ENCODE assay signal across 11 cellular contexts in the genomic region with DNA sequence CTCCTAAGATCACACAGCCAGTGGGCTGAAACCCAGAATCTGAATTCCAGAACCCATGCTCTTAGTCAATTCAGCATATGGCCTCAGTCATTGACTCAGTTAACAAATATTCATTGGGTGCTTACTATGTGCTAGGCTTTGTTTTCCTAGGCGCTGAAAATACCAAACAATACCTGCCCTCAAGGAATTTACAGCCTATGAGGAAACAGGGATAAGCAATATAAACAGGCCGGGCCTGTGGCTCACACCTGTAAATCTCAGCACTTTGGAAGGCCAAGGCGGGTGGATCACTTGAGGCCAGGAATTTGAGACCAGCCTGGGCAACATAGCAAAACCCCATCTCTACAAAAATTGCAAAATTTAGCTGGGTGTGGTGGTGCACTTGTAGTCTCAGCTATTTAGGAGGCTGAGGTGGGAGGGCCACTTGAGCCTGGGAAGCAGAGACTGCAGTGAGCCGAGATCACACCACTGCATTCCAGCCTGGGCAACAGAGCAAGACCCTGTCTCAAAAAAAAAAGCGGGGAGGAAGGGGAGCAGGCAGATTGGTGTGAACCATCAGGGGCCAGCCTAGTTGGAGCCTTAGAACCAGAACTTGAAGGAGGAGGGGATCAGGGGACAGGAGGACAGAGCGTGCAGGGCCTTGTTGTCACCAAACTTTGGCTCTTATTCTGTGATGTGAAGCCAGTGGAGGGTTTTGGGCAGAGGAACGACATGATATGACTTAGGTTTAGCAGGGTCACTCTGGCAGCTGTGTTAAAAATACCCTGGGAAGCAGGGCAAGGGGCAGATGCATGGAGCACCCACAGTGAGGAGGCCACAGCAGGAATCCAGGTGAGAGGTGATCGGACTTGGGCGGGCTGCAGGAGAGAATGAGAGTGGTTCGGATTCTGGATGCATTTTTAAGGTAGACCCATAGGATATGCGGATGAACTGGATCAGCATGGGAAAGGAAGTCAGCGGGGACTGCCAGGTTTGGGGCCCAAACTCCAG. TPM values are rescaled to one million over a fixed set of nuclear protein-coding genes. Genes with fewer than 3 reads are reported as not detected.
DNase-seq lines count a peak whose midpoint lies in the region; ATAC-seq and TF ChIP-seq lines count a peak whose summit lies in the region.
"Had no signal": no experiment of that assay in that cellular context is flagged by ENCODE, and none has a peak within 500 bp of the region (broad histone marks: within the 10 kb centered on the region; RNA-seq: fewer than 3 reads in every experiment).

No MANE protein-coding gene starts in this region.

- H3K79me2 ChIP-seq in parathyroid adenoma = no peaks in the 10 kb centered on the region

- no peak for TF ChIP-seq POLR2A in adrenal gland (IDR thresholded peaks at IDR 0.05)

- H3K9me3 Mint-ChIP-seq in immature natural killer cell = peaks cover 0 to 2% (median 0%) of the 10 kb centered on the region in 6 donors

- H3K27ac ChIP-seq in BLaER1 = peak overlapping the region; percentile 87
- peak overlapping the region in 3 of 5 donors; percentile 32 to 83 (median 54) for H3K27ac ChIP-seq in adrenal gland
- H3K27ac ChIP-seq in right atrium auricular region = peak overlapping the region; percentile 83 to 92
- peak overlapping the region; percentile 24 for H3K27ac ChIP-seq in parathyroid adenoma

- H3K36me3 ChIP-seq in BLaER1 (peaks cover 11% of the 10 kb centered on the region; the same call in 1 of the 2 replicates), adrenal gland (replicated peaks in 1 of 2) (no peaks in the 10 kb centered on the region), right atrium auricular region (peaks cover 55% of the 10 kb centered on the region), parathyroid adenoma (ENCODE audit: control insufficient read depth, insufficient read depth, low read length) (no peaks in the 10 kb centered on the region)

- DNase-seq in adrenal gland (peak in 1 of 7 donors; percentile 50), right atrium auricular region (ENCODE audit: low spot score) (peak; percentile 53), immature natural killer cell (no peak)
- no peak for DNase-seq in stimulated activated CD4-positive, alpha-beta T cell treated with anti-CD3 and anti-CD28 coated beads, Interleukin-4, amount 100 ng/mL, for 1 hour
- DNase-seq: activated CD8-positive, alpha-beta memory T cell treated with anti-CD3 and anti-CD28 coated beads, Interleukin-2, amount 50 U/mL, for 48 hours; NCI-H2081 had no signal

- H3K27ac Mint-ChIP-seq in immature natural killer cell = no peak overlapping the region

- H3K9me3 ChIP-seq in BLaER1 (no peaks in the 10 kb centered on the region), adrenal gland (replicated peaks in 1 of 3) (no peaks in the 10 kb centered on the region), right atrium auricular region (no peaks in the 10 kb centered on the region), parathyroid adenoma (ENCODE audit: control insufficient read depth, low read length) (no peaks in the 10 kb centered on the region)

- no peaks in the 10 kb centered on the region for H4K20me1 ChIP-seq in BLaER1

- intact Hi-C loops in adrenal gland (cut with DNase I) = no loop called here

- no peak overlapping the region for H3K4me3 Mint-ChIP-seq in immature natural killer cell

- H3K4me2 ChIP-seq in BLaER1 (peak overlapping the region; percentile 96), parathyroid adenoma (ENCODE audit: low read length) (no peak overlapping the region)

- no peak overlapping the region for H2AFZ ChIP-seq in parathyroid adenoma

- 78 to 86% (median 83%) methylated on average over 11 to 12 of the region's 12 CpGs for WGBS in adrenal gland, 4 donors

- H3K27me3 Mint-ChIP-seq in immature natural killer cell (ENCODE audit: low read depth in 3 of 3) = peaks cover 3 to 6% (median 4%) of the 10 kb centered on the region in 3 donors

- ATAC-seq in HG03196 (IDR thresholded peaks at IDR 0.05; ENCODE audit: unreplicated experiment) (no peak), GM21717 (IDR thresholded peaks at IDR 0.05; ENCODE audit: unreplicated experiment) (no peak)

- H3K9ac ChIP-seq in BLaER1 (0 out of 2 replicates have a peak overlapping the region, but pooled peaks have one; percentile 25), parathyroid adenoma (no peak overlapping the region)

- H3K4me1 ChIP-seq in BLaER1 (peaks cover 91% of the 10 kb centered on the region), adrenal gland (replicated peaks in 1 of 2) (peaks cover 10 to 34% of the 10 kb centered on the region in 2 donors), right atrium auricular region (peaks cover 0 to 82% of the 10 kb centered on the region in 2 donors), parathyroid adenoma (no peaks in the 10 kb centered on the region)

- no peaks in the 10 kb centered on the region for H3K4me1 Mint-ChIP-seq in immature natural killer cell

- H3K27me3 ChIP-seq in BLaER1 (peaks cover 5% of the 10 kb centered on the region; the same call in 1 of the 2 replicates), adrenal gland (no peaks in the 10 kb centered on the region), right atrium auricular region (no peaks in the 10 kb centered on the region), parathyroid adenoma (ENCODE audit: control insufficient read depth, insufficient read depth, low read length) (no peaks in the 10 kb centered on the region)

- H3K4me3 ChIP-seq in BLaER1 (no peak overlapping the region; the same call in 1 of the 2 replicates), adrenal gland (no peak overlapping the region), right atrium auricular region (peak overlapping the region in 1 of 2 donors; percentile 2), parathyroid adenoma (ENCODE audit: low read depth, low read length) (no peak overlapping the region)

- no peaks in the 10 kb centered on the region for H3K36me3 Mint-ChIP-seq in immature natural killer cell

- TF ChIP-seq CTCF in adrenal gland (IDR thresholded peaks at IDR 0.05) (no peak), right atrium auricular region (IDR thresholded peaks at IDR 0.05) (no peak), parathyroid adenoma (IDR thresholded peaks at IDR 0.05) (no peak)

RNA-seq across cellular contexts. Expression of a gene that starts 5.8 kb away (rescaled TPM):
- 100 to 1,000 TPM in 4 of 8 donors, 10 to 100 TPM in 4; 31.7 to 294 (median 98.6) TPM for total RNA-seq in adrenal gland
- 100 to 1,000 TPM in 1 of 3 donors, 10 to 100 TPM in 2; 22.7 to 146 (median 89.5) TPM for polyA plus RNA-seq in adrenal gland
- total RNA-seq in right atrium auricular region = 100 to 1,000 TPM; 211 to 264 TPM
- not detected for polyA plus RNA-seq in immature natural killer cell

RNA-seq across cellular contexts. Expression of a gene that starts 35.4 kb away (rescaled TPM):
- total RNA-seq in adrenal gland (1 to 10 TPM in 2 of 8 donors, under 1 TPM in 1, not detected in 5; 0.98 to 2.8 (median 1.7) TPM), right atrium auricular region (under 1 TPM in 1 of 2 donors, not detected in 1; 0.43 TPM)
- polyA plus RNA-seq in adrenal gland (1 to 10 TPM in 1 of 3 donors, under 1 TPM in 2; 0.18 to 3.5 (median 0.67) TPM), immature natural killer cell (not detected)
- total RNA-seq: fibroblast of lung had no signal
- polyA plus RNA-seq: fibroblast of lung had no signal

Comparison
In these comparisons a context has a peak if more than half of its experiments do, and no peak if none do; other contexts are left out.
1. H3K27ac ChIP-seq: peak in every context shown above with its lines; median percentile 88 in right atrium auricular region; 87 in BLaER1; 54 in adrenal gland; 24 in parathyroid adenoma.